In the genomic region with DNA sequence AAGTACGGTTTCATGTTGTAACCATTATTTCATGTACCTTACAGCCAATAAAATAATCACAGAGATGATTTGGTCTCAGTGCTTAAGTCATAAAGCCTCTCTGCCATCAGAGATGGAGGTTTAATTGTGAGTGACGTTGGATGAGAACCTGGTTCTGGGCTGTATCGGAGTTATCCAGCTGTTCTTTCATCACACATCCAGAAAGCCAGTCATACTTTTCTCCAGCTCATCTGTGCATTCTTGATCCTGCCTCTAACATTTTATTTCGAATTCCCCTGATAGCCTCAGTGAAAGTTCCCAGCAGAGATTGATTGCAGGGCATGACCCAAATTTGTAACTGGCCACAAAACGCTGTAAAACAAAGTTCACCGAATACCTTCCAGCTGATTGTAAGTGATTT, we compare ENCODE assay signal across 21 cellular contexts.
A peak's percentile ranks its signal among the peaks of the same experiment; 100 is the strongest.
DNase-seq lines count a peak whose midpoint lies in the region; ATAC-seq, FAIRE-seq and TF ChIP-seq lines count a peak whose summit lies in the region.
"Had no signal": no experiment of that assay in that cellular context is flagged by ENCODE, and none has a peak within 500 bp of the region (broad histone marks: within the 10 kb centered on the region; RNA-seq: fewer than 3 reads in every experiment).

No MANE protein-coding gene starts in this region.

- peaks cover 2% of the 10 kb centered on the region for H3K36me3 Mint-ChIP-seq in astrocyte (ENCODE audit: low read depth, unreplicated experiment)
- H3K36me3 Mint-ChIP-seq in progenitor cell of endocrine pancreas (ENCODE audit: insufficient read depth), result no peaks in the 10 kb centered on the region
- peaks cover 1% of the 10 kb centered on the region for H3K36me3 Mint-ChIP-seq in chondrocyte (ENCODE audit: low read depth)
- H3K36me3 Mint-ChIP-seq: CD8-positive, alpha-beta memory T cell had no signal

- DNase-seq in astrocyte (ENCODE audit: low read depth) (peak; percentile 10), fibroblast of villous mesenchyme (ENCODE audit: low read depth) (peak; percentile 41), progenitor cell of endocrine pancreas (ENCODE audit: low spot score, unreplicated experiment) (no peak), chondrocyte (ENCODE audit: low spot score) (no peak), H7 (no peak)
- DNase-seq: CD4-positive, alpha-beta T cell; CD8-positive, alpha-beta memory T cell; DMS 273 treated with DMSO at 0.1 percent for 48 hours; DMS79; EL; GDM1; H9 had no signal

- H3K9ac ChIP-seq in astrocyte (ENCODE audit: low read length), result no peak overlapping the region
- H3K9ac ChIP-seq: BLaER1 had no signal

- no peak overlapping the region for H2AFZ ChIP-seq in astrocyte (ENCODE audit: low read depth, low read length)

- H3K4me3 Mint-ChIP-seq in astrocyte (ENCODE audit: unreplicated experiment) (no peak overlapping the region), progenitor cell of endocrine pancreas (ENCODE audit: low read depth) (no peak overlapping the region), chondrocyte (ENCODE audit: unreplicated experiment) (no peak overlapping the region)
- H3K4me3 Mint-ChIP-seq: B cell; CD4-positive, alpha-beta T cell; CD8-positive, alpha-beta memory T cell; H9 had no signal

- H4K20me1 ChIP-seq in astrocyte (ENCODE audit: insufficient read depth, low read length), result no peaks in the 10 kb centered on the region
- H4K20me1 ChIP-seq: BLaER1 had no signal

- H3K9me3 Mint-ChIP-seq in astrocyte (ENCODE audit: unreplicated experiment), result peaks cover 9% of the 10 kb centered on the region
- H3K9me3 Mint-ChIP-seq in progenitor cell of endocrine pancreas (ENCODE audit: low read depth), result peaks cover 5% of the 10 kb centered on the region
- H3K9me3 Mint-ChIP-seq in chondrocyte (ENCODE audit: low read depth), result peaks cover 7% of the 10 kb centered on the region
- H3K9me3 Mint-ChIP-seq: CD4-positive, alpha-beta T cell; CD8-positive, alpha-beta memory T cell had no signal

- H3K4me1 Mint-ChIP-seq in astrocyte (ENCODE audit: low read depth, unreplicated experiment) (no peaks in the 10 kb centered on the region), progenitor cell of endocrine pancreas (ENCODE audit: low read depth) (peaks cover 10% of the 10 kb centered on the region), chondrocyte (ENCODE audit: low read depth) (peaks cover 14% of the 10 kb centered on the region)
- H3K4me1 Mint-ChIP-seq: B cell; CD8-positive, alpha-beta memory T cell had no signal

- no peaks in the 10 kb centered on the region for H3K4me1 ChIP-seq in astrocyte (ENCODE audit: insufficient read depth, low read length)
- H3K4me1 ChIP-seq: BLaER1 had no signal

- H3K27ac Mint-ChIP-seq in astrocyte (ENCODE audit: unreplicated experiment), result no peak overlapping the region
- peak overlapping the region; percentile 69 for H3K27ac Mint-ChIP-seq in progenitor cell of endocrine pancreas
- no peak overlapping the region for H3K27ac Mint-ChIP-seq in chondrocyte (ENCODE audit: unreplicated experiment)
- H3K27ac Mint-ChIP-seq: B cell; CD4-positive, alpha-beta T cell; CD8-positive, alpha-beta memory T cell; H9 had no signal

- no peak for FAIRE-seq in astrocyte (lab: Jason Lieb, UNC)
- FAIRE-seq: D721Med, GM12891, GM18507, H1 had no signal

- H3K4me3 ChIP-seq in astrocyte (ENCODE audit: insufficient read depth, low read depth, low read length) (no peak overlapping the region), fibroblast of villous mesenchyme (ENCODE audit: low read depth, low read length) (no peak overlapping the region), H7 (ENCODE audit: insufficient read depth, low read depth, low read length) (no peak overlapping the region)
- H3K4me3 ChIP-seq: BLaER1 had no signal

- no peaks in the 10 kb centered on the region for H3K36me3 ChIP-seq in astrocyte (ENCODE audit: insufficient read depth, low read length)
- H3K36me3 ChIP-seq in H7 (replicated peaks; ENCODE audit: control insufficient read depth, insufficient read depth, low read length), result no peaks in the 10 kb centered on the region
- H3K36me3 ChIP-seq: BLaER1 had no signal

- no peak overlapping the region for H3K4me2 ChIP-seq in astrocyte (ENCODE audit: low read length)
- H3K4me2 ChIP-seq: BLaER1 had no signal

- H3K79me2 ChIP-seq in astrocyte (ENCODE audit: insufficient read depth, low read length), result no peaks in the 10 kb centered on the region

- H3K9me3 ChIP-seq in astrocyte (ENCODE audit: insufficient read depth, low read depth, low read length), result peaks cover 4% of the 10 kb centered on the region
- H3K9me3 ChIP-seq: BLaER1 had no signal

- TF ChIP-seq CTCF in astrocyte (IDR thresholded peaks at IDR 0.05; ENCODE audit: insufficient read depth, low read depth, low read length) (no peak), fibroblast of villous mesenchyme (IDR thresholded peaks at IDR 0.05; ENCODE audit: insufficient read depth, low read depth, low read length) (no peak), progenitor cell of endocrine pancreas (IDR thresholded peaks at IDR 0.05; ENCODE audit: unreplicated experiment) (no peak), chondrocyte (IDR thresholded peaks at IDR 0.05) (no peak)

- H3K27me3 ChIP-seq in astrocyte (ENCODE audit: insufficient read depth, low read length), result peaks cover 14% of the 10 kb centered on the region
- H3K27me3 ChIP-seq in H7 (ENCODE audit: control insufficient read depth, insufficient read depth, low read length), result no peaks in the 10 kb centered on the region
- H3K27me3 ChIP-seq: BLaER1 had no signal

- no peak overlapping the region for H3K27ac ChIP-seq in astrocyte (ENCODE audit: low read depth, low read length)
- H3K27ac ChIP-seq: BLaER1, C4-2B had no signal

- no peak for ATAC-seq in HG03469 (IDR thresholded peaks at IDR 0.05; ENCODE audit: unreplicated experiment)
- ATAC-seq: HCT116 had no signal

- H3K27me3 Mint-ChIP-seq in astrocyte (ENCODE audit: low read depth, unreplicated experiment) (peaks cover 17% of the 10 kb centered on the region), progenitor cell of endocrine pancreas (peaks cover 11% of the 10 kb centered on the region), chondrocyte (ENCODE audit: low read depth) (no peaks in the 10 kb centered on the region)
- H3K27me3 Mint-ChIP-seq: CD4-positive, alpha-beta T cell had no signal

Comparison
In these comparisons a context has a peak if more than half of its experiments do, and no peak if none do; other contexts are left out.
1. DNase-seq: peak in astrocyte (single experiment) and fibroblast of villous mesenchyme (single experiment); none in progenitor cell of endocrine pancreas (single experiment), chondrocyte (single experiment) and H7 (single experiment).